Comparison of ENCODE assay signal across 1 cellular context in genomic region chr2:117977696-117978095, GRCh38.
TF ChIP-seq lines count a peak whose summit lies in the region.

No MANE protein-coding gene starts in this region.

TF ChIP-seq in WTC11, 78 proteins besides CTCF, POLR2A, EP300 and RAD21 (continued from another document):
- TF ChIP-seq FOXJ3 (CRISPR knock-in tag; IDR thresholded peaks at IDR 0.05; ENCODE audit: borderline replicate concordance): no peak
- TF ChIP-seq ZNF423 (CRISPR knock-in tag; IDR thresholded peaks at IDR 0.05): no peak
- TF ChIP-seq ZNF232 (CRISPR knock-in tag; IDR thresholded peaks at IDR 0.05): no peak
- no peak for TF ChIP-seq SMAD3 (CRISPR knock-in tag; IDR thresholded peaks at IDR 0.05; ENCODE audit: borderline replicate concordance)
- no peak for TF ChIP-seq CREM (CRISPR knock-in tag; IDR thresholded peaks at IDR 0.05)
- TF ChIP-seq E2F4 (CRISPR knock-in tag; IDR thresholded peaks at IDR 0.05; ENCODE audit: borderline replicate concordance, low read depth): no peak
- no peak for TF ChIP-seq ZNF425 (CRISPR knock-in tag; conservative IDR thresholded peaks at IDR 0.05)
- no peak for TF ChIP-seq NFYB (CRISPR knock-in tag; conservative IDR thresholded peaks at IDR 0.05; ENCODE audit: low read depth)
- TF ChIP-seq SMAD4 (CRISPR knock-in tag; IDR thresholded peaks at IDR 0.05): no peak
- no peak for TF ChIP-seq FOXP1 (CRISPR knock-in tag; IDR thresholded peaks at IDR 0.05; ENCODE audit: borderline replicate concordance)
- no peak for TF ChIP-seq CREB1 (CRISPR knock-in tag; IDR thresholded peaks at IDR 0.05)
- TF ChIP-seq PRRX2 (CRISPR knock-in tag; IDR thresholded peaks at IDR 0.05): no peak
- TF ChIP-seq NFATC4 (CRISPR knock-in tag; IDR thresholded peaks at IDR 0.05): no peak
- TF ChIP-seq CBFB (CRISPR knock-in tag; IDR thresholded peaks at IDR 0.05; ENCODE audit: low read depth): no peak
TF ChIP-seq in WTC11: peak in this region for 0.
